ENCODE assay signal across 2 cellular contexts in genomic region chr19:42653841-42654240, GRCh38.
TF ChIP-seq lines count a peak whose summit lies in the region.

No MANE protein-coding gene starts in this region.

TF ChIP-seq in HCT116, 20 proteins besides CTCF, POLR2A, EP300 and RAD21 (continued from another document):
- TF ChIP-seq REST (IDR thresholded peaks at IDR 0.05; ENCODE audit: low read depth) (no peak), ZBTB33 (IDR thresholded peaks at IDR 0.05; ENCODE audit: extremely low read depth, insufficient replicate concordance, low read length) (no peak), TCF7L2 (IDR thresholded peaks at IDR 0.05; ENCODE audit: borderline replicate concordance, extremely low read depth, insufficient read depth, insufficient read length) (no peak)

TF ChIP-seq in WTC11, 78 proteins besides CTCF, POLR2A, EP300 and RAD21 (continued from another document):
- TF ChIP-seq ATF2 (CRISPR knock-in tag; IDR thresholded peaks at IDR 0.05; ENCODE audit: borderline replicate concordance, low read depth) (no peak), MYBL2 (CRISPR knock-in tag; IDR thresholded peaks at IDR 0.05) (no peak), IRF1 (CRISPR knock-in tag; IDR thresholded peaks at IDR 0.05) (no peak), ZBTB43 (CRISPR knock-in tag; IDR thresholded peaks at IDR 0.05) (no peak), RORB (CRISPR knock-in tag; IDR thresholded peaks at IDR 0.05) (no peak), RELA (CRISPR knock-in tag; IDR thresholded peaks at IDR 0.05; ENCODE audit: borderline replicate concordance) (no peak), E2F1 (CRISPR knock-in tag; IDR thresholded peaks at IDR 0.05) (no peak), NFATC4 (CRISPR knock-in tag; IDR thresholded peaks at IDR 0.05) (no peak), ZNF121 (CRISPR knock-in tag; IDR thresholded peaks at IDR 0.05) (no peak)
